Comparison of ENCODE assay signal across 15 cellular contexts in genomic region chr3:114584734-114585371, GRCh38.
DNase-seq lines count a peak whose midpoint lies in the region; ATAC-seq, FAIRE-seq and TF ChIP-seq lines count a peak whose summit lies in the region.
"Had no signal": no experiment of that assay in that cellular context is flagged by ENCODE, and none has a peak within 500 bp of the region (broad histone marks: within the 10 kb centered on the region; RNA-seq: fewer than 3 reads in every experiment).

No MANE protein-coding gene starts in this region.

- H3K4me1 ChIP-seq in left lung (no peaks in the 10 kb centered on the region), testis (no peaks in the 10 kb centered on the region)

- no peak for TF ChIP-seq CTCF in left lung (IDR thresholded peaks at IDR 0.05)
- TF ChIP-seq CTCF in testis (IDR thresholded peaks at IDR 0.05): no peak

- no peak overlapping the region for H3K4me3 ChIP-seq in left lung
- no peak overlapping the region for H3K4me3 ChIP-seq in testis
- H3K4me3 ChIP-seq: K562, SK-N-MC, thoracic aorta had no signal

- ATAC-seq in HG02885 (IDR thresholded peaks at IDR 0.05; ENCODE audit: poor library complexity, unreplicated experiment) (peak; percentile 27), left lung (peak; percentile 37), GM21529 (IDR thresholded peaks at IDR 0.05; ENCODE audit: unreplicated experiment) (no peak)
- ATAC-seq: K562 had no signal

- H3K9me3 ChIP-seq in left lung: no peaks in the 10 kb centered on the region
- no peaks in the 10 kb centered on the region for H3K9me3 ChIP-seq in testis
- H3K9me3 ChIP-seq: thoracic aorta had no signal

- no peak for DNase-seq in caudate nucleus (lab: John Stamatoyannopoulos, UW)
- no peak for DNase-seq in left lung
- peak; percentile 59 for DNase-seq in testis
- no peak for DNase-seq in NCI-H1105 (lab: John Stamatoyannopoulos, UW)
- no peak for DNase-seq in H54 (ENCODE audit: insufficient read length, low spot score)
- DNase-seq: activated T-cell treated with anti-CD3 and anti-CD28 coated beads, Interleukin-2, amount 50 U/mL, for 48 hours; effector CD8-positive, alpha-beta T cell; HFFc6; NCI-H187 had no signal

- intact Hi-C loops in left lung (cut with DNase I) (no loop called here), testis (cut with DNase I; ENCODE audit: low total_unique reads) (no loop called here)

- peak overlapping the region; percentile 58 for H3K27ac ChIP-seq in caudate nucleus (ENCODE audit: low read depth, low read length)
- no peak overlapping the region for H3K27ac ChIP-seq in left lung
- peak overlapping the region; percentile 75 to 82 for H3K27ac ChIP-seq in testis
- H3K27ac ChIP-seq: SK-N-MC, thoracic aorta had no signal

- no peaks in the 10 kb centered on the region for H3K36me3 ChIP-seq in left lung
- H3K36me3 ChIP-seq in testis (ENCODE audit: low read depth, missing control alignments): no peaks in the 10 kb centered on the region
- H3K36me3 ChIP-seq: thoracic aorta had no signal

- no peaks in the 10 kb centered on the region for H3K27me3 ChIP-seq in left lung
- no peaks in the 10 kb centered on the region for H3K27me3 ChIP-seq in testis

- no peak for FAIRE-seq in H54 (lab: Jason Lieb, UNC)
- FAIRE-seq: astrocyte, K562 had no signal

- 24 to 35% methylated on average over 6 of the region's 6 CpGs for WGBS in testis, 2 donors

- TF ChIP-seq POLR2A in testis (IDR thresholded peaks at IDR 0.05) (no peak), H54 (IDR thresholded peaks at IDR 0.05; ENCODE audit: low read depth, low read length) (no peak)

Comparison
In these comparisons a context has a peak if more than half of its experiments do, and no peak if none do; other contexts are left out.
1. H3K27ac ChIP-seq: peak in caudate nucleus (single experiment) and testis (2 of 2); none in left lung (0 of 2).